Comparison of ENCODE assay signal across 8 cellular contexts in the genomic region with DNA sequence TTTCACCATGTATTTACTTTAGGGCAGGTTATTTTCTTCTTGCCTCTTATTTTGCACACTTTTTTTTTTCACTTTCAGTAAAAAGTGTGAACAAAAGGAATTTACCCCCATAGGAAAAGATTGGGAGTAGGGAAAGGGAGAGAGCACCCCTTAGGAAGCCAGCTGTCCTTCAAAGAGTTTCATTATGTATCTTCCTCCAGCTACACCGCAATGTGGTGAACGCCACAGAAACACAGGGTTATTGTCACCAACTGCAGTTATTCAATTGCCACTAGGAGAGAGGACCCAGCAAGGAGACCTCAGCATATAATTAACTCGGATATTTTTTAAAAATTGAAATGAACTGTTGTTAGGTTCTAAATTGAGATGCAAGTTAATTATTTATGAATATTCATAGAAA.
DNase-seq lines count a peak whose midpoint lies in the region; ATAC-seq and TF ChIP-seq lines count a peak whose summit lies in the region.

No MANE protein-coding gene starts in this region.

- no peaks in the 10 kb centered on the region for H3K27me3 ChIP-seq in right atrium auricular region

- no peak for TF ChIP-seq CTCF in right atrium auricular region (IDR thresholded peaks at IDR 0.05)

- H3K36me3 ChIP-seq in right atrium auricular region, result no peaks in the 10 kb centered on the region

- H3K27ac ChIP-seq in right atrium auricular region, result no peak overlapping the region

- H3K4me1 ChIP-seq in right atrium auricular region, result peaks cover 0 to 11% of the 10 kb centered on the region in 2 donors

- no peak overlapping the region for H3K4me3 ChIP-seq in right atrium auricular region

- DNase-seq in NCI-H69 (lab: John Stamatoyannopoulos, UW) (peak; percentile 37), left kidney (ENCODE audit: low read depth, low spot score) (peak; percentile 6), dermis blood vessel endothelial cell (no peak), left lobe of liver (ENCODE audit: low spot score) (no peak), NOMO-1 treated with DMSO at 0.1 percent for 48 hours (lab: John Stamatoyannopoulos, UW; ENCODE audit: unreplicated experiment) (no peak), right atrium auricular region (ENCODE audit: low spot score) (no peak)

- peak; percentile 82 for ATAC-seq in GM18907 (IDR thresholded peaks at IDR 0.05; ENCODE audit: unreplicated experiment)
- peak; percentile 62 for ATAC-seq in HG02763 (IDR thresholded peaks at IDR 0.05; ENCODE audit: unreplicated experiment)
- ATAC-seq in left lobe of liver, result no peak

- H3K9me3 ChIP-seq in right atrium auricular region, result no peaks in the 10 kb centered on the region

Comparison
In these comparisons a context has a peak if more than half of its experiments do, and no peak if none do; other contexts are left out.
1. DNase-seq: peak in NCI-H69 (single experiment) and left kidney (single experiment); none in dermis blood vessel endothelial cell (single experiment), left lobe of liver (single experiment), NOMO-1 treated with DMSO at 0.1 percent for 48 hours (single experiment) and right atrium auricular region (single experiment).